In genomic region chr6:87830834-87831374, GRCh38 we compare ENCODE assay signal across 31 cellular contexts.
A peak's percentile ranks its signal among the peaks of the same experiment; 100 is the strongest.
DNase-seq lines count a peak whose midpoint lies in the region; ATAC-seq and TF ChIP-seq lines count a peak whose summit lies in the region.
"Had no signal": no experiment of that assay in that cellular context is flagged by ENCODE, and none has a peak within 500 bp of the region (broad histone marks: within the 10 kb centered on the region; RNA-seq: fewer than 3 reads in every experiment).

No MANE protein-coding gene starts in this region.

- peak overlapping the region; percentile 92 for H3K27ac ChIP-seq in DOHH2 (ENCODE audit: low read depth, low read length)
- peak overlapping the region; percentile 75 for H3K27ac ChIP-seq in neutrophil
- H3K27ac ChIP-seq: GM23248, pancreas, skin epidermis, thyroid gland had no signal

- H4K20me1 ChIP-seq in DOHH2 (ENCODE audit: control insufficient read depth, insufficient read depth, low read depth, low read length) = no peaks in the 10 kb centered on the region

- ATAC-seq in activated T-helper 17 cell treated with anti-CD3 and anti-CD28 coated beads, Interleukin-2, amount 50 U/mL, for 72 hours (replicated peaks) = no peak
- ATAC-seq: HepG2; left lung; stimulated activated naive CD8-positive, alpha-beta T cell treated with anti-CD3 and anti-CD28 coated beads, Interleukin-15, amount 100 ng/mL, for 72 hours had no signal

- H3K4me1 ChIP-seq in DOHH2 (ENCODE audit: control insufficient read depth, low read length) (peaks cover 98% of the 10 kb centered on the region), neutrophil (ENCODE audit: control insufficient read depth in 1 of 2, insufficient read depth in 1 of 2, low read depth in 1 of 2, low read length in 1 of 2) (peaks cover 26% of the 10 kb centered on the region in 2 experiments)
- H3K4me1 ChIP-seq: pancreas had no signal

- no peak overlapping the region for H3K27ac Mint-ChIP-seq in activated T-helper 17 cell treated with anti-CD3 and anti-CD28 coated beads, Interleukin-2, amount 50 U/mL, for 72 hours
- H3K27ac Mint-ChIP-seq: activated naive CD4-positive, alpha-beta T cell treated with anti-CD3 and anti-CD28 coated beads, Interleukin-2, amount 50 U/mL, for 24 hours; activated T-helper 2 cell treated with anti-CD3 and anti-CD28 coated beads, Interferon-gamma antibody, Interleukin-2, Interleukin-4, amounts not matched to agents 10 μg/mL and 5 μg/mL and 100 μg/mL, durations not matched to agents 14 hours and 24 hours and 36 hours; stimulated activated naive CD8-positive, alpha-beta T cell treated with anti-CD3 and anti-CD28 coated beads, Interleukin-15, amount 100 ng/mL, for 72 hours had no signal

- peaks cover 10% of the 10 kb centered on the region for H3K4me1 Mint-ChIP-seq in activated T-helper 17 cell treated with anti-CD3 and anti-CD28 coated beads, Interleukin-2, amount 50 U/mL, for 72 hours

- H3K4me2 ChIP-seq in DOHH2 (ENCODE audit: low read length) = peak overlapping the region; percentile 90

- DNase-seq in NOMO-1 (lab: John Stamatoyannopoulos, UW; ENCODE audit: unreplicated experiment in 2 of 2) = peak; percentile 55 to 79
- no peak for DNase-seq in NCI-H345 (lab: John Stamatoyannopoulos, UW)
- DNase-seq in UCSD-AML1 (lab: John Stamatoyannopoulos, UW; ENCODE audit: unreplicated experiment) = no peak
- no peak for DNase-seq in HT-29 (ENCODE audit: low spot score)
- DNase-seq: activated CD4-positive, alpha-beta T cell treated with anti-CD3 and anti-CD28 coated beads, Interleukin-2, amount 50 U/mL, for 48 hours; activated CD4-positive, CD25-positive, alpha-beta regulatory T cell; activated CD8-positive, alpha-beta memory T cell treated with anti-CD3 and anti-CD28 coated beads, Interleukin-2, amount 50 U/mL, for 4 hours; anterior cingulate cortex; Calu3; DMS79 treated with DMSO at 0.1 percent for 48 hours; effector CD4-positive, alpha-beta T cell; GM23248; left lung; mesendoderm; NCI-H1105; NCI-H2029; NCI-H748 treated with DMSO at 0.1 percent for 48 hours; pancreas; retina; SHP77; stimulated activated naive CD8-positive, alpha-beta T cell treated with anti-CD3 and anti-CD28 coated beads, Interleukin-15, amount 100 ng/mL, for 72 hours; SW 1271; T1000; thyroid gland had no signal

- H3K9me2 ChIP-seq in DOHH2 (replicated peaks; ENCODE audit: control insufficient read depth, low read length) = no peaks in the 10 kb centered on the region

- peak overlapping the region; percentile 82 for H3K4me3 Mint-ChIP-seq in activated T-helper 17 cell treated with anti-CD3 and anti-CD28 coated beads, Interleukin-2, amount 50 U/mL, for 72 hours
- H3K4me3 Mint-ChIP-seq: stimulated activated naive CD8-positive, alpha-beta T cell treated with anti-CD3 and anti-CD28 coated beads, Interleukin-15, amount 100 ng/mL, for 72 hours had no signal

- no peaks in the 10 kb centered on the region for H3K27me3 Mint-ChIP-seq in activated T-helper 17 cell treated with anti-CD3 and anti-CD28 coated beads, Interleukin-2, amount 50 U/mL, for 72 hours
- H3K27me3 Mint-ChIP-seq: activated naive CD4-positive, alpha-beta T cell treated with anti-CD3 and anti-CD28 coated beads, Interleukin-2, amount 50 U/mL, for 24 hours; stimulated activated naive CD8-positive, alpha-beta T cell treated with anti-CD3 and anti-CD28 coated beads, Interleukin-15, amount 100 ng/mL, for 72 hours had no signal

- H3K79me2 ChIP-seq in DOHH2 (ENCODE audit: control insufficient read depth, low read length) = peaks cover 31% of the 10 kb centered on the region

- H3K27me3 ChIP-seq in DOHH2 (ENCODE audit: control insufficient read depth, low read length) (no peaks in the 10 kb centered on the region), neutrophil (no peaks in the 10 kb centered on the region)
- H3K27me3 ChIP-seq: left lung, pancreas, thyroid gland had no signal

- no peaks in the 10 kb centered on the region for H3K9me3 Mint-ChIP-seq in activated T-helper 17 cell treated with anti-CD3 and anti-CD28 coated beads, Interleukin-2, amount 50 U/mL, for 72 hours
- H3K9me3 Mint-ChIP-seq: activated naive CD4-positive, alpha-beta T cell treated with anti-CD3 and anti-CD28 coated beads, Interleukin-2, amount 50 U/mL, for 24 hours; activated T-helper 2 cell treated with anti-CD3 and anti-CD28 coated beads, Interferon-gamma antibody, Interleukin-2, Interleukin-4, amounts not matched to agents 10 μg/mL and 5 μg/mL and 100 μg/mL, durations not matched to agents 14 hours and 24 hours and 36 hours; stimulated activated naive CD8-positive, alpha-beta T cell treated with anti-CD3 and anti-CD28 coated beads, Interleukin-15, amount 100 ng/mL, for 72 hours had no signal

- H3K36me3 Mint-ChIP-seq in activated T-helper 17 cell treated with anti-CD3 and anti-CD28 coated beads, Interleukin-2, amount 50 U/mL, for 72 hours (ENCODE audit: low read depth) = no peaks in the 10 kb centered on the region
- H3K36me3 Mint-ChIP-seq: activated naive CD4-positive, alpha-beta T cell treated with anti-CD3 and anti-CD28 coated beads, Interleukin-2, amount 50 U/mL, for 24 hours had no signal

- peaks cover 28% of the 10 kb centered on the region for H3F3A ChIP-seq in DOHH2 (ENCODE audit: control insufficient read depth, insufficient read depth)

- H3K36me3 ChIP-seq in DOHH2 (ENCODE audit: control insufficient read depth, low read length) (peaks cover 35% of the 10 kb centered on the region), neutrophil (no peaks in the 10 kb centered on the region)
- H3K36me3 ChIP-seq: left lung, pancreas, thyroid gland had no signal

- H3K4me3 ChIP-seq in DOHH2 (ENCODE audit: low read length) = peak overlapping the region; percentile 57
- no peak overlapping the region for H3K4me3 ChIP-seq in neutrophil (ENCODE audit: low read depth in 1 of 2, low read length in 1 of 2)
- H3K4me3 ChIP-seq: GM23248, left lung, pancreas, skin epidermis, thyroid gland had no signal

- no peaks in the 10 kb centered on the region for H3K9me3 ChIP-seq in DOHH2 (ENCODE audit: control insufficient read depth, insufficient read depth, low read length)
- H3K9me3 ChIP-seq in neutrophil = no peaks in the 10 kb centered on the region
- H3K9me3 ChIP-seq: left lung, pancreas, thyroid gland had no signal

- TF ChIP-seq CTCF in DOHH2 (IDR thresholded peaks at IDR 0.05; ENCODE audit: low read depth, low read length, poor library complexity, severe bottlenecking) = no peak
- TF ChIP-seq CTCF in neutrophil (IDR thresholded peaks at IDR 0.05) = no peak

Comparison
In these comparisons a context has a peak if more than half of its experiments do, and no peak if none do; other contexts are left out.
1. DNase-seq: peak in NOMO-1 (2 of 2); none in NCI-H345 (single experiment), UCSD-AML1 (single experiment) and HT-29 (single experiment).